Comparison of ENCODE assay signal across 9 cellular contexts in the genomic region with DNA sequence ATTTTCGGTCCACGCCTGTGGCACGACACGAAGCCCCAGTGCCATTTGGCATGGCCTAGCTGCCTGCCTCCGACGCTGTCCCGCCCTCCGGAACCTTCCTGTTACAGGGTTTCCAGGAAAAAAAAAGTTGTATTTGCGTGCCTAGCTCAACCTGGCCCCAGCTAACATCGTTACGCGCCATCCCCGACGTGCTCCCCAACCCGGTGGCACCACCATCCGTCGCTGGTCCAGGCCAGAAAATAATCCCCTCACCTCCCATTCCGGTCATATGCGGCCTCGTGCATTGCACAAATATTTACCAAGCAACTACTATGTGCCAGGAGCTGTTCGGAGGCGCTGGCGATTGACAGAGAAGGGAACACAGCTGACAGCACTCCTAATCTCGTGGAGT. TPM values are rescaled to one million over a fixed set of nuclear protein-coding genes. Genes with fewer than 3 reads are reported as not detected.
DNase-seq lines count a peak whose midpoint lies in the region; ATAC-seq, FAIRE-seq and TF ChIP-seq lines count a peak whose summit lies in the region.
"Had no signal": no experiment of that assay in that cellular context is flagged by ENCODE, and none has a peak within 500 bp of the region (broad histone marks: within the 10 kb centered on the region; RNA-seq: fewer than 3 reads in every experiment).

No MANE protein-coding gene starts in this region.

- TF ChIP-seq POLR2A in H54 (IDR thresholded peaks at IDR 0.05; ENCODE audit: low read depth, low read length), result no peak

- no peak for ATAC-seq in GM19395 (IDR thresholded peaks at IDR 0.05; ENCODE audit: unreplicated experiment)
- ATAC-seq in mucosa of descending colon, result no peak

- H3K36me3 Mint-ChIP-seq in dendritic cell treated with granulocyte-macrophage colony-stimulating factor and Interleukin-4, amounts not matched to agents 40 ng/mL and 50 ng/mL, for 4 days (ENCODE audit: low read depth), result no peaks in the 10 kb centered on the region
- peaks cover 7% of the 10 kb centered on the region for H3K36me3 Mint-ChIP-seq in nephron (ENCODE audit: low read depth)

- intact Hi-C loops in dendritic cell treated with granulocyte-macrophage colony-stimulating factor and Interleukin-4, amounts not matched to agents 40 ng/mL and 50 ng/mL, for 4 days (cut with micrococcal nuclease), result no loop called here
- intact Hi-C loops in mucosa of descending colon (cut with DNase I, micrococcal nuclease), result no loop called here

- no peaks in the 10 kb centered on the region for H3K9me3 ChIP-seq in mucosa of descending colon

- in situ Hi-C loops in KBM-7 (cut with MboI; ENCODE audit: low pct_unique_long_range_greater_than_20kb, low sequenced_read_pairs), result no loop called here

- no peak for DNase-seq in AG10803 (ENCODE audit: low read depth)
- peak; percentile 50 for DNase-seq in KBM-7
- DNase-seq in H54 (ENCODE audit: insufficient read length, low spot score), result no peak
- no peak for DNase-seq in mucosa of descending colon
- no peak for DNase-seq in dermis blood vessel endothelial cell

- H3K4me3 Mint-ChIP-seq in dendritic cell treated with granulocyte-macrophage colony-stimulating factor and Interleukin-4, amounts not matched to agents 40 ng/mL and 50 ng/mL, for 4 days, result peak overlapping the region; percentile 63
- H3K4me3 Mint-ChIP-seq in nephron, result peak overlapping the region; percentile 58 to 69 (median 66)

- H3K27me3 Mint-ChIP-seq in dendritic cell treated with granulocyte-macrophage colony-stimulating factor and Interleukin-4, amounts not matched to agents 40 ng/mL and 50 ng/mL, for 4 days, result peaks cover 66% of the 10 kb centered on the region
- H3K27me3 Mint-ChIP-seq in nephron (ENCODE audit: low read depth), result peaks cover 63% of the 10 kb centered on the region

- H3K27ac Mint-ChIP-seq in dendritic cell treated with granulocyte-macrophage colony-stimulating factor and Interleukin-4, amounts not matched to agents 40 ng/mL and 50 ng/mL, for 4 days, result no peak overlapping the region
- no peak overlapping the region for H3K27ac Mint-ChIP-seq in nephron

- H3K36me3 ChIP-seq in mucosa of descending colon (ENCODE audit: low read depth), result no peaks in the 10 kb centered on the region

- H3K9me3 Mint-ChIP-seq in dendritic cell treated with granulocyte-macrophage colony-stimulating factor and Interleukin-4, amounts not matched to agents 40 ng/mL and 50 ng/mL, for 4 days, result no peaks in the 10 kb centered on the region
- peaks cover 3% of the 10 kb centered on the region for H3K9me3 Mint-ChIP-seq in nephron

- H3K4me3 ChIP-seq in AG10803 (ENCODE audit: low read length), result peak overlapping the region; percentile 52
- H3K4me3 ChIP-seq in mucosa of descending colon, result no peak overlapping the region

- FAIRE-seq in H54 (lab: Jason Lieb, UNC), result no peak

- H3K4me1 Mint-ChIP-seq in dendritic cell treated with granulocyte-macrophage colony-stimulating factor and Interleukin-4, amounts not matched to agents 40 ng/mL and 50 ng/mL, for 4 days (ENCODE audit: low read depth), result peaks cover 18% of the 10 kb centered on the region
- H3K4me1 Mint-ChIP-seq in nephron, result no peaks in the 10 kb centered on the region

- peaks cover 14% of the 10 kb centered on the region for H3K4me1 ChIP-seq in mucosa of descending colon (ENCODE audit: low read depth)

- TF ChIP-seq CTCF in AG10803 (conservative IDR thresholded peaks at IDR 0.05; ENCODE audit: low read length) (no peak), nephron (IDR thresholded peaks at IDR 0.05; ENCODE audit: unreplicated experiment in 3 of 3) (no peak), mucosa of descending colon (IDR thresholded peaks at IDR 0.05) (no peak)

RNA-seq across cellular contexts. Expression of a gene that starts 1.4 kb away (rescaled TPM):
- total RNA-seq in mucosa of descending colon (under 1 TPM in 2 of 3 donors, not detected in 1; 0.13 to 0.27 TPM), dermis blood vessel endothelial cell (37.6 and 89.4 TPM in 2 replicates)

RNA-seq across cellular contexts. Expression of a gene that starts 21.9 kb away (rescaled TPM):
- not detected for total RNA-seq in mucosa of descending colon
- not detected in 2 replicates for total RNA-seq in dermis blood vessel endothelial cell
- total RNA-seq: SK-MEL-5 had no signal

RNA-seq across cellular contexts. Expression of a gene that starts 30.9 kb away (rescaled TPM):
- total RNA-seq in mucosa of descending colon (10 to 100 TPM; 30.9 to 31.9 (median 31.6) TPM), dermis blood vessel endothelial cell (21.4 and 31.4 TPM in 2 replicates)

RNA-seq across cellular contexts. Expression of a gene that starts 55.1 kb away (rescaled TPM):
- total RNA-seq in mucosa of descending colon (100 to 1,000 TPM in 1 of 3 donors, 10 to 100 TPM in 2; 66.2 to 103 (median 90.5) TPM), dermis blood vessel endothelial cell (31.5 and 87.8 TPM in 2 replicates)

Comparison
In these comparisons a context has a peak if more than half of its experiments do, and no peak if none do; other contexts are left out.
1. RNA of a gene that starts 1.4 kb away (total RNA-seq): 37.6 to 89.4 TPM in dermis blood vessel endothelial cell; 0.13 to 0.27 TPM in mucosa of descending colon; every median in the first group is over 10 times any median in the second.